12 cellular contexts compared by ENCODE assay signal in the genomic region with DNA sequence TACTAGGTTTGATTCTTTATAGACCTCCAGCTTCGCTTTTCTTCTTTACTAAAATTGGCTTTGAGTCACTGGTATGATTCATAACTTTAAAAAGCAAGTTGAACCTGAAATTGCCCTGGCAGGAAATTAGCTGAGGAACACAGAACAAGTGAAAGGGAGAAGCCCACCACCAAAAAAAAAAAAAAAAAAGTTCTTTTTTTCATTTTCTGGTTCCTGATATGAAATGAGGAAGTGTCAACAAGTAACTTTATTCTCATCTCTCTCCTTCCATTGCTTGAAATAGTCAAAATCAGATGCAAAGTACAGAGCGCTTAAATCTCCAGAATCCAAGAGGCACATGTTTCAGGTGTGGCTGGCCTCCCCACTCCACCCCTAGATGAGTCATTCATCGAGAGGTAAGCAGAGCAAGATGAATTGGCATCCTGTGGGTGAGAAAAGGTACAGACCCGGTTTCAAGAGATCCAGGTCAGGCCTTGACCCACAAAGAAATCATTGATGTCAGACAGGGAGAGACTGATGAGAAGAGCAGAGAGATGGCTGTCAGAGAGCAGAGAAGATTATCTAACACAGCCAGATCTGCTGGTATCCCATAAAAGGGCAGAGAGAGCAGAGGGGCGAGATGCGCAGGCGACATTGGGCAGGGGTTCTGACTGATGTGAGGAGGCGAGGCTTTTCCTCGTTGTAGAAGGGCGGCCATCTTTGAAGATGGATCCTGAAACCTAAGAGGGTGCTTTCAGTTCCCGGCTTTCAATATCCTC.
DNase-seq lines count a peak whose midpoint lies in the region; ATAC-seq lines count a peak whose summit lies in the region.
"Had no signal": no experiment of that assay in that cellular context is flagged by ENCODE, and none has a peak within 500 bp of the region (broad histone marks: within the 10 kb centered on the region; RNA-seq: fewer than 3 reads in every experiment).

No MANE protein-coding gene starts in this region.

- H3K27ac Mint-ChIP-seq in stimulated activated naive CD8-positive, alpha-beta T cell treated with anti-CD3 and anti-CD28 coated beads, Interleukin-15, amount 100 ng/mL, for 72 hours = peak overlapping the region in 1 of 2 donors; percentile 55
- H3K27ac Mint-ChIP-seq: CD4-positive, CD25-positive, alpha-beta regulatory T cell had no signal

- no peak overlapping the region for H3K4me3 Mint-ChIP-seq in stimulated activated naive CD8-positive, alpha-beta T cell treated with anti-CD3 and anti-CD28 coated beads, Interleukin-15, amount 100 ng/mL, for 72 hours
- H3K4me3 Mint-ChIP-seq: CD4-positive, CD25-positive, alpha-beta regulatory T cell had no signal

- H3K4me1 Mint-ChIP-seq in stimulated activated naive CD8-positive, alpha-beta T cell treated with anti-CD3 and anti-CD28 coated beads, Interleukin-15, amount 100 ng/mL, for 72 hours = peaks cover 9% of the 10 kb centered on the region
- H3K4me1 Mint-ChIP-seq: CD4-positive, CD25-positive, alpha-beta regulatory T cell had no signal

- no peaks in the 10 kb centered on the region for H3K27me3 Mint-ChIP-seq in stimulated activated naive CD8-positive, alpha-beta T cell treated with anti-CD3 and anti-CD28 coated beads, Interleukin-15, amount 100 ng/mL, for 72 hours

- DNase-seq in stimulated activated naive CD8-positive, alpha-beta T cell treated with anti-CD3 and anti-CD28 coated beads, Interleukin-15, amount 100 ng/mL, for 72 hours = peak in 1 of 2 donors; percentile 17
- no peak for DNase-seq in stimulated activated naive CD8-positive, alpha-beta T cell treated with anti-CD3 and anti-CD28 coated beads, Interleukin-15, Interleukin-2, amounts not matched to agents 100 U/mL and 50 U/mL, for 24 hours
- peak; percentile 63 for DNase-seq in SW480 (ENCODE audit: low spot score)
- no peak for DNase-seq in OCI-M2 (lab: John Stamatoyannopoulos, UW; ENCODE audit: unreplicated experiment)
- DNase-seq in GOT3 (lab: John Stamatoyannopoulos, UW) = no peak
- DNase-seq: body of pancreas, NCI-H1417 treated with DMSO at 0.1 percent for 48 hours, occipital lobe had no signal

- ATAC-seq in stimulated activated naive CD8-positive, alpha-beta T cell treated with anti-CD3 and anti-CD28 coated beads, Interleukin-15, amount 100 ng/mL, for 72 hours = peak; percentile 74
- no peak for ATAC-seq in stimulated activated naive CD8-positive, alpha-beta T cell treated with anti-CD3 and anti-CD28 coated beads, Interleukin-15, Interleukin-2, amounts not matched to agents 100 U/mL and 50 U/mL, for 24 hours
- peak; percentile 61 for ATAC-seq in HG03139 (IDR thresholded peaks at IDR 0.05; ENCODE audit: unreplicated experiment)
- ATAC-seq in HG02642 (IDR thresholded peaks at IDR 0.05; ENCODE audit: poor library complexity, unreplicated experiment) = no peak
- ATAC-seq in HG02938 (IDR thresholded peaks at IDR 0.05; ENCODE audit: unreplicated experiment) = no peak
- ATAC-seq: body of pancreas had no signal

- H3K9me3 Mint-ChIP-seq in stimulated activated naive CD8-positive, alpha-beta T cell treated with anti-CD3 and anti-CD28 coated beads, Interleukin-15, amount 100 ng/mL, for 72 hours = no peaks in the 10 kb centered on the region

Comparison
In these comparisons a context has a peak if more than half of its experiments do, and no peak if none do; other contexts are left out.
1. ATAC-seq: peak in stimulated activated naive CD8-positive, alpha-beta T cell treated with anti-CD3 and anti-CD28 coated beads, Interleukin-15, amount 100 ng/mL, for 72 hours (single experiment) and HG03139 (single experiment); none in stimulated activated naive CD8-positive, alpha-beta T cell treated with anti-CD3 and anti-CD28 coated beads, Interleukin-15, Interleukin-2, amounts not matched to agents 100 U/mL and 50 U/mL, for 24 hours (single experiment), HG02642 (single experiment) and HG02938 (single experiment).